ENCODE assay signal across 1 cellular context in genomic region chr20:36808317-36809257, GRCh38.
TF ChIP-seq lines count a peak whose summit lies in the region.

No MANE protein-coding gene starts in this region.

TF ChIP-seq in HepG2, 621 proteins besides CTCF, POLR2A, EP300 and RAD21 (continued from another document and continues in another):
- TF ChIP-seq IRX3 (CRISPR knock-in tag; IDR thresholded peaks at IDR 0.05; ENCODE audit: borderline replicate concordance, low read depth) (no peak), HNRNPL (IDR thresholded peaks at IDR 0.05; ENCODE audit: low read depth, low read length) (0 out of 2 replicates have a peak, but pooled peaks have one; percentile 53), ZNF777 (CRISPR knock-in tag; IDR thresholded peaks at IDR 0.05) (0 out of 2 replicates have a peak, but pooled peaks have one; percentile 26), ZBTB38 (CRISPR knock-in tag; IDR thresholded peaks at IDR 0.05) (no peak), ZNF572 (CRISPR knock-in tag; IDR thresholded peaks at IDR 0.05) (peak; percentile 72; the same call in 1 of the 2 replicates), ZSCAN12 (CRISPR knock-in tag; IDR thresholded peaks at IDR 0.05) (no peak), JDP2 (CRISPR knock-in tag; IDR thresholded peaks at IDR 0.05; ENCODE audit: borderline replicate concordance) (no peak), ZNF562 (CRISPR knock-in tag; IDR thresholded peaks at IDR 0.05; ENCODE audit: borderline replicate concordance) (no peak), ZSCAN20 (CRISPR knock-in tag; IDR thresholded peaks at IDR 0.05; ENCODE audit: borderline replicate concordance) (no peak), GMEB1 (CRISPR knock-in tag; IDR thresholded peaks at IDR 0.05; ENCODE audit: borderline replicate concordance) (no peak), NR2F2 (IDR thresholded peaks at IDR 0.05; ENCODE audit: borderline replicate concordance, low read depth) (no peak; the same call in 1 of the 2 replicates), KDM1A (CRISPR knock-in tag; IDR thresholded peaks at IDR 0.05) (peak; percentile 39; the same call in 1 of the 2 replicates), TRIM24 (CRISPR knock-in tag; IDR thresholded peaks at IDR 0.05) (no peak), PAWR (CRISPR knock-in tag; IDR thresholded peaks at IDR 0.05; ENCODE audit: borderline replicate concordance) (no peak), ZNF501 (CRISPR knock-in tag; IDR thresholded peaks at IDR 0.05) (0 out of 2 replicates have a peak, but pooled peaks have one; percentile 45), RBAK (CRISPR knock-in tag; IDR thresholded peaks at IDR 0.05) (no peak), FUBP1 (CRISPR knock-in tag; IDR thresholded peaks at IDR 0.05; ENCODE audit: borderline replicate concordance) (no peak), SOX6 (IDR thresholded peaks at IDR 0.05) (no peak), SOX6 (CRISPR knock-in tag; IDR thresholded peaks at IDR 0.05) (peak; percentile 29; the same call in 1 of the 2 replicates), ZSCAN5A (CRISPR knock-in tag; IDR thresholded peaks at IDR 0.05; ENCODE audit: borderline replicate concordance) (no peak), ZSCAN21 (CRISPR knock-in tag; IDR thresholded peaks at IDR 0.05; ENCODE audit: borderline replicate concordance) (no peak), ZNF567 (CRISPR knock-in tag; IDR thresholded peaks at IDR 0.05; ENCODE audit: borderline replicate concordance) (no peak), ZNF446 (CRISPR knock-in tag; IDR thresholded peaks at IDR 0.05) (no peak), ZFP90 (CRISPR knock-in tag; IDR thresholded peaks at IDR 0.05; ENCODE audit: borderline replicate concordance) (no peak; the same call in 1 of the 2 replicates), CEBPG (CRISPR knock-in tag; IDR thresholded peaks at IDR 0.05) (peak; percentile 81), FOXA3 (CRISPR knock-in tag; IDR thresholded peaks at IDR 0.05) (peak; percentile 17; the same call in 1 of the 2 replicates), REXO4 (CRISPR knock-in tag; IDR thresholded peaks at IDR 0.05; ENCODE audit: borderline replicate concordance) (no peak), U2AF1 (optimal IDR thresholded peaks at IDR 0.05; ENCODE audit: low read depth, low read length) (peak; percentile 89), FIP1L1 (IDR thresholded peaks at IDR 0.05; ENCODE audit: borderline replicate concordance, insufficient read depth, low read depth, low read length) (0 out of 2 replicates have a peak, but pooled peaks have one; percentile 32), ZNF280D (CRISPR knock-in tag; IDR thresholded peaks at IDR 0.05) (peak; percentile 63; the same call in 1 of the 2 replicates), ZNF512B (CRISPR knock-in tag; IDR thresholded peaks at IDR 0.05; ENCODE audit: borderline replicate concordance) (no peak), RBFOX2 (IDR thresholded peaks at IDR 0.05; ENCODE audit: low read depth, low read length) (no peak), UBTF (CRISPR knock-in tag; IDR thresholded peaks at IDR 0.05) (peak; percentile 29; the same call in 1 of the 2 replicates), ZFX (CRISPR knock-in tag; IDR thresholded peaks at IDR 0.05; ENCODE audit: low read depth) (peak; percentile 30; the same call in 1 of the 2 replicates), ZNF607 (CRISPR knock-in tag; IDR thresholded peaks at IDR 0.05; ENCODE audit: borderline replicate concordance) (0 out of 2 replicates have a peak, but pooled peaks have one; percentile 29), ZNF879 (CRISPR knock-in tag; IDR thresholded peaks at IDR 0.05) (no peak), TGIF2 (CRISPR knock-in tag; IDR thresholded peaks at IDR 0.05) (no peak), PCBP1 (IDR thresholded peaks at IDR 0.05; ENCODE audit: borderline replicate concordance, low read depth, low read length) (peak; percentile 97), RERE (CRISPR knock-in tag; IDR thresholded peaks at IDR 0.05; ENCODE audit: low read depth) (no peak), ZEB1 (IDR thresholded peaks at IDR 0.05; ENCODE audit: insufficient replicate concordance, low read depth) (no peak), ZNF570 (CRISPR knock-in tag; IDR thresholded peaks at IDR 0.05; ENCODE audit: borderline replicate concordance) (no peak), ZNF768 (CRISPR knock-in tag; IDR thresholded peaks at IDR 0.05) (peak; percentile 77; the same call in 1 of the 2 replicates), FOXA1 (IDR thresholded peaks at IDR 0.05) (no peak), FOXA1 (CRISPR knock-in tag; IDR thresholded peaks at IDR 0.05) (no peak)
